In genomic region chr6:119952696-119953095, GRCh38 we compare ENCODE assay signal across 26 cellular contexts.
"Had no signal": no experiment of that assay in that cellular context is flagged by ENCODE, and none has a peak within 500 bp of the region (broad histone marks: within the 10 kb centered on the region; RNA-seq: fewer than 3 reads in every experiment).

No MANE protein-coding gene starts in this region.

- DNase-seq: stimulated activated CD4-positive, alpha-beta T cell treated with anti-CD3 and anti-CD28 coated beads, Interleukin-2, amount 100 ng/mL, for 48 hours; stimulated activated CD4-positive, alpha-beta T cell treated with anti-CD3 and anti-CD28 coated beads, Interleukin-4, amount 100 ng/mL, for 1 hour; stimulated activated CD4-positive, alpha-beta T cell treated with anti-CD3 and anti-CD28 coated beads, Interleukin-4, amount 100 ng/mL, for 24 hours; stimulated activated CD4-positive, alpha-beta T cell treated with anti-CD3 and anti-CD28 coated beads, Interleukin-4, amount 100 ng/mL, for 4 hours; stimulated activated CD8-positive, alpha-beta memory T cell treated with anti-CD3 and anti-CD28 coated beads, Interleukin-4, amount 100 ng/mL, for 48 hours; stimulated activated naive B cell treated with anti-CD40 and anti-IgM and Interleukin-4, amounts not matched to agents 10 μg/mL and 1 μg/mL and 100 μg/mL, for 72 hours; stimulated activated naive CD4-positive, alpha-beta T cell; stimulated activated naive CD4-positive, alpha-beta T cell treated with Interleukin-2 at 50 U/mL for 16 hours; stimulated activated naive CD8-positive, alpha-beta T cell treated with anti-CD3 and anti-CD28 coated beads, Interleukin-15, amount 100 ng/mL, for 72 hours; stimulated activated naive CD8-positive, alpha-beta T cell treated with anti-CD3 and anti-CD28 coated beads, Interleukin-15, Interleukin-2, amounts not matched to agents 100 U/mL and 50 U/mL, for 24 hours; stomach; substantia nigra; testis; thyroid gland; tibial artery; transverse colon; upper lobe of right lung; uterus had no signal

- H3K4me1 ChIP-seq: stomach, suprapubic skin, testis, thyroid gland, tibial artery, tibial nerve, transverse colon, upper lobe of left lung, upper lobe of right lung, uterus, vagina had no signal

- H3K36me3 ChIP-seq: stomach, suprapubic skin, thoracic aorta, thyroid gland, tibial artery, tibial nerve, transverse colon, upper lobe of left lung, upper lobe of right lung, uterus, vagina had no signal

- FAIRE-seq: urothelium cell line had no signal

- ATAC-seq: stimulated activated effector memory CD8-positive, alpha-beta T cell treated with anti-CD3 and anti-CD28 coated beads, Interleukin-12 subunit alpha, Interleukin-12 subunit beta, amount 100 ng/mL, for 72 hours; stimulated activated memory B cell treated with anti-CD40 and anti-IgM and Interleukin-4, amounts not matched to agents 10 μg/mL and 1 μg/mL and 100 μg/mL, for 72 hours; stimulated activated naive B cell treated with anti-CD40 and anti-IgM and Interleukin-4, amounts not matched to agents 10 μg/mL and 1 μg/mL and 100 μg/mL, for 72 hours; stimulated activated naive CD8-positive, alpha-beta T cell treated with anti-CD3 and anti-CD28 coated beads, Interleukin-15, amount 100 ng/mL, for 72 hours; stimulated activated naive CD8-positive, alpha-beta T cell treated with anti-CD3 and anti-CD28 coated beads, Interleukin-15, Interleukin-2, amounts not matched to agents 100 U/mL and 50 U/mL, for 24 hours; upper lobe of right lung had no signal

- H3K4me3 ChIP-seq: stomach, suprapubic skin, testis, thoracic aorta, thyroid gland, tibial artery, tibial nerve, transverse colon, upper lobe of left lung, upper lobe of right lung, uterus, vagina had no signal

- H3K27ac ChIP-seq: stomach, suprapubic skin, testis, thoracic aorta, thyroid gland, tibial artery, tibial nerve, transverse colon, upper lobe of left lung, upper lobe of right lung, uterus, vagina had no signal

- H3K9me3 ChIP-seq: suprapubic skin, testis, thoracic aorta, thyroid gland, tibial artery, transverse colon, upper lobe of right lung, uterus, vagina had no signal

- H3K27me3 ChIP-seq: stomach, suprapubic skin, testis, thyroid gland, tibial artery, tibial nerve, transverse colon, upper lobe of left lung, upper lobe of right lung, uterus, vagina had no signal
